22 cellular contexts compared by ENCODE assay signal in the genomic region with DNA sequence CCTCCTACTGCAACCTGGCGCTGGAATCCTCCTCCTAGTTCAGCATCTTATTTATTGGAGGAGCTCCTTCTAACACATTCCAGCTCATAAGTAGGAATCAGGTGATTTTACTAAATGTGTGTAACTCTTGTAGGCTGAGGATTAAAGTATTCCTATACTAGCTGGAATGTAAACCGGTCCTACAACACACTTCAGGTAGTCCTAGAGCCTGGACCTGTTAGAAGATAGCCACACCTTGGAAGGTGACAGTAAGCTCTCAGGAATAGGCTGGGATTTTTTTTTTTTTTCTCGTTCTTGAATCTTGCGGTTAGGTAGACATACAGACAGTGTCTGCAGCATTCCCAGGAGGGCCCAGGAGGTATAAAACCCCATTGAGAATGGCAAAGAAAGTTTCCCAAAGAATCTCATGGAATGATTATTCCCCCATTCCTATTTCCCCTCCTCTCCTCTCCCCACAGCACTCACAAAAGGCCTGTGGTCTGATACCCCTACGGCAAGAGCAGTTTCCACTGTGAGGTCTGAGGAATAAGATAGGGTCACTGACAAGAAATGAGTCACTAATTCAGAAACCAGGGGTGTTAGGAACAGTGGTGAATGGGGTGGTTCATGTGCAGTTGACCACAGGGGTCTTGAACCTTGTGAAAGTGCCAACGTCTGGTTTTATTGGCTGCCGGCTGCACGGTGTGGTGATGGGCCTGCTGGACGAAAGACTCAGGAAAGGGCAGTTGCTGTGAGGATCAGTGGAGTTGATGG.
"Had no signal": no experiment of that assay in that cellular context is flagged by ENCODE, and none has a peak within 500 bp of the region (broad histone marks: within the 10 kb centered on the region; RNA-seq: fewer than 3 reads in every experiment).

No MANE protein-coding gene starts in this region.

- H3K9me3 ChIP-seq: esophagus squamous epithelium, prostate gland, suprapubic skin, transverse colon had no signal

- H3K4me1 ChIP-seq: esophagus squamous epithelium, prostate gland, right atrium auricular region, suprapubic skin, transverse colon had no signal

- ATAC-seq: effector memory CD8-positive, alpha-beta T cell; naive thymus-derived CD4-positive, alpha-beta T cell; sciatic nerve; stimulated activated naive CD8-positive, alpha-beta T cell treated with anti-CD3 and anti-CD28 coated beads, Interleukin-15, amount 100 ng/mL, for 72 hours had no signal

- H3K27me3 ChIP-seq: right atrium auricular region, suprapubic skin, transverse colon had no signal

- H3K4me3 ChIP-seq: esophagus squamous epithelium, prostate gland, right atrium auricular region, smooth muscle cell, suprapubic skin, transverse colon had no signal

- DNase-seq: cortex of kidney; effector memory CD8-positive, alpha-beta T cell; erythroblast; esophagus squamous epithelium; foreskin melanocyte; mammary epithelial cell; mesendoderm; midbrain; naive thymus-derived CD4-positive, alpha-beta T cell; nucleus accumbens; stimulated activated CD4-positive, alpha-beta T cell treated with anti-CD3 and anti-CD28 coated beads, Interleukin-12 subunit alpha, Interleukin-12 subunit beta, amount 100 ng/mL, for 4 hours; stimulated activated CD4-positive, alpha-beta T cell treated with anti-CD3 and anti-CD28 coated beads, Interleukin-1b, Interleukin-23, amount 100 ng/mL, for 48 hours; stimulated activated CD4-positive, alpha-beta T cell treated with anti-CD3 and anti-CD28 coated beads, Interleukin-4, amount 100 ng/mL, for 1 hour; stimulated activated CD8-positive, alpha-beta memory T cell treated with anti-CD3 and anti-CD28 coated beads, Interleukin-4, amount 100 ng/mL, for 48 hours; stimulated activated naive CD4-positive, alpha-beta T cell; stimulated activated naive CD8-positive, alpha-beta T cell treated with anti-CD3 and anti-CD28 coated beads, Interleukin-15, amount 100 ng/mL, for 72 hours; transverse colon had no signal

- H3K4me2 ChIP-seq: smooth muscle cell had no signal

- H3K36me3 ChIP-seq: esophagus squamous epithelium, prostate gland, right atrium auricular region, suprapubic skin, transverse colon had no signal

- H3K27ac ChIP-seq: esophagus squamous epithelium, prostate gland, right atrium auricular region, suprapubic skin, transverse colon had no signal
